Comparison of ENCODE assay signal across 11 cellular contexts in genomic region chr2:37558622-37559021, GRCh38.
A peak's percentile ranks its signal among the peaks of the same experiment; 100 is the strongest.
DNase-seq lines count a peak whose midpoint lies in the region; ATAC-seq and TF ChIP-seq lines count a peak whose summit lies in the region.
"Had no signal": no experiment of that assay in that cellular context is flagged by ENCODE, and none has a peak within 500 bp of the region (broad histone marks: within the 10 kb centered on the region; RNA-seq: fewer than 3 reads in every experiment).

No MANE protein-coding gene starts in this region.

- H3K27me3 ChIP-seq in OCI-LY3 (ENCODE audit: low read depth, low read length): no peaks in the 10 kb centered on the region
- H3K27me3 ChIP-seq: gastrocnemius medialis, pancreas had no signal

- DNase-seq in pons (ENCODE audit: low spot score): peak; percentile 61
- DNase-seq in activated CD8-positive, alpha-beta memory T cell treated with anti-CD3 and anti-CD28 coated beads, Interleukin-2, amount 10 ng/mL, durations not matched to agents 7 days and 5 days: no peak
- no peak for DNase-seq in activated effector memory CD4-positive, alpha-beta T cell treated with Interleukin-2 at 50 U/mL for 16 hours
- DNase-seq: activated naive CD4-positive, alpha-beta T cell; stimulated activated naive CD8-positive, alpha-beta T cell treated with anti-CD3 and anti-CD28 coated beads, Interleukin-15, Interleukin-2, amounts not matched to agents 100 U/mL and 50 U/mL, for 24 hours had no signal

- no peaks in the 10 kb centered on the region for H3K9me3 Mint-ChIP-seq in activated CD8-positive, alpha-beta memory T cell treated with anti-CD3 and anti-CD28 coated beads, Interleukin-2, amount 10 ng/mL, durations not matched to agents 7 days and 5 days (ENCODE audit: low read depth)

- H3K9ac ChIP-seq in OCI-LY3 (ENCODE audit: low read length): peak overlapping the region; percentile 10; the same call in 1 of the 2 replicates

- no peak overlapping the region for H3K27ac Mint-ChIP-seq in activated CD8-positive, alpha-beta memory T cell treated with anti-CD3 and anti-CD28 coated beads, Interleukin-2, amount 10 ng/mL, durations not matched to agents 7 days and 5 days

- H3K27me3 Mint-ChIP-seq in activated CD8-positive, alpha-beta memory T cell treated with anti-CD3 and anti-CD28 coated beads, Interleukin-2, amount 10 ng/mL, durations not matched to agents 7 days and 5 days: no peaks in the 10 kb centered on the region

- no peak overlapping the region for H3K4me3 Mint-ChIP-seq in activated CD8-positive, alpha-beta memory T cell treated with anti-CD3 and anti-CD28 coated beads, Interleukin-2, amount 10 ng/mL, durations not matched to agents 7 days and 5 days

- ATAC-seq in GM19043 (IDR thresholded peaks at IDR 0.05; ENCODE audit: low read depth, unreplicated experiment) (peak; percentile 62), HG02840 (IDR thresholded peaks at IDR 0.05; ENCODE audit: low FRiP score, unreplicated experiment) (peak; percentile 54), HG03025 (IDR thresholded peaks at IDR 0.05; ENCODE audit: low FRiP score, unreplicated experiment) (no peak)
- ATAC-seq in activated CD8-positive, alpha-beta memory T cell treated with anti-CD3 and anti-CD28 coated beads, Interleukin-2, amount 10 ng/mL, durations not matched to agents 7 days and 5 days: no peak
- ATAC-seq: gastrocnemius medialis; stimulated activated naive CD8-positive, alpha-beta T cell treated with anti-CD3 and anti-CD28 coated beads, Interleukin-15, Interleukin-2, amounts not matched to agents 100 U/mL and 50 U/mL, for 24 hours had no signal

- H3K36me3 Mint-ChIP-seq in activated CD8-positive, alpha-beta memory T cell treated with anti-CD3 and anti-CD28 coated beads, Interleukin-2, amount 10 ng/mL, durations not matched to agents 7 days and 5 days: no peaks in the 10 kb centered on the region

- H3K27ac ChIP-seq in OCI-LY3 (ENCODE audit: low read length): peak overlapping the region; percentile 79
- H3K27ac ChIP-seq: gastrocnemius medialis, pancreas had no signal

- no peak overlapping the region for H3K4me3 ChIP-seq in OCI-LY3 (ENCODE audit: low read length)
- H3K4me3 ChIP-seq: gastrocnemius medialis, pancreas had no signal

- H3K9me3 ChIP-seq in OCI-LY3 (ENCODE audit: insufficient read depth, low read length): no peaks in the 10 kb centered on the region
- H3K9me3 ChIP-seq: gastrocnemius medialis, pancreas had no signal

- CTCF ChIA-PET in activated CD8-positive, alpha-beta memory T cell treated with anti-CD3 and anti-CD28 coated beads, Interleukin-2, amount 10 ng/mL, durations not matched to agents 7 days and 5 days (lab: Charles Lee): interaction anchor here (0.9 to 3.1 kb wide), 3 partner anchors 9 to 318 kb away, joined by 4 to 12 read pairs (median 4); no protein-coding TSS in a partner anchor

- no peak for TF ChIP-seq CTCF in OCI-LY3 (IDR thresholded peaks at IDR 0.05; ENCODE audit: low read depth, low read length)

- no peaks in the 10 kb centered on the region for H3K79me2 ChIP-seq in OCI-LY3 (ENCODE audit: low read length)

- peaks cover 68% of the 10 kb centered on the region for H3K4me1 ChIP-seq in OCI-LY3 (ENCODE audit: low read length)

- peaks cover 16% of the 10 kb centered on the region for H3K4me1 Mint-ChIP-seq in activated CD8-positive, alpha-beta memory T cell treated with anti-CD3 and anti-CD28 coated beads, Interleukin-2, amount 10 ng/mL, durations not matched to agents 7 days and 5 days

- no peaks in the 10 kb centered on the region for H3K36me3 ChIP-seq in OCI-LY3 (replicated peaks; ENCODE audit: low read depth, low read length)
- H3K36me3 ChIP-seq: gastrocnemius medialis, pancreas had no signal

- no peaks in the 10 kb centered on the region for H4K20me1 ChIP-seq in OCI-LY3 (ENCODE audit: insufficient read depth, low read length)

- H3K4me2 ChIP-seq in OCI-LY3 (ENCODE audit: low read length): peak overlapping the region; percentile 39

- no peak overlapping the region for H2AFZ ChIP-seq in OCI-LY3 (ENCODE audit: low read depth, low read length)

Comparison
In these comparisons a context has a peak if more than half of its experiments do, and no peak if none do; other contexts are left out.
1. ATAC-seq: peak in GM19043 (single experiment) and HG02840 (single experiment); none in activated CD8-positive, alpha-beta memory T cell treated with anti-CD3 and anti-CD28 coated beads, Interleukin-2, amount 10 ng/mL, durations not matched to agents 7 days and 5 days (single experiment) and HG03025 (single experiment).